Comparison of ENCODE assay signal across 10 cellular contexts in the genomic region with DNA sequence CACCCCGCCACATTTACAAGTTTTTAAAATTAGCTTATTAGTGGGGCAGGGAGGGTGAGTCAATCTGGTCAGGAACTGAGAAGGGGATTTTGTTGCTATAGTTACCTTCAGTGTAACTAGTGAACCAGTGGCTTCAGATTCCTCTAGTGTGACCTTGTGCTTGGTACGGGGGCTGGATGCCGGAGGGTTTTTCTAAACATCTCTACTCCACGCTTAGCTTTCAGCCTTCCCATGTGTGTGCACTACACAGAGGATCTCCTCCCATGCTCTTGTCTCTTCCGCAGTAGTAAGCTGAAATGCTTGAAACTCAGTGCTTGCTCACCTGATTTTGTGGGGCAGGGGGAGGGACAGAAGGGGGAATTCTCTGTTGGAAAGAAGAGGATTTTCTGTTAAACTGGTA.
DNase-seq lines count a peak whose midpoint lies in the region; ATAC-seq and TF ChIP-seq lines count a peak whose summit lies in the region.
"Had no signal": no experiment of that assay in that cellular context is flagged by ENCODE, and none has a peak within 500 bp of the region (broad histone marks: within the 10 kb centered on the region; RNA-seq: fewer than 3 reads in every experiment).

No MANE protein-coding gene starts in this region.

- peaks cover 53% of the 10 kb centered on the region for H3K4me1 Mint-ChIP-seq in activated naive CD4-positive, alpha-beta T cell treated with anti-CD3 and anti-CD28 coated beads for 36 hours (ENCODE audit: low read depth)
- peaks cover 55% of the 10 kb centered on the region for H3K4me1 Mint-ChIP-seq in activated naive CD8-positive, alpha-beta T cell (ENCODE audit: low read depth)

- H3K4me3 Mint-ChIP-seq in activated naive CD4-positive, alpha-beta T cell treated with anti-CD3 and anti-CD28 coated beads for 36 hours: no peak overlapping the region
- H3K4me3 Mint-ChIP-seq in activated naive CD8-positive, alpha-beta T cell: no peak overlapping the region

- H3K4me3 ChIP-seq in tibial nerve (no peak overlapping the region), A673 (ENCODE audit: low read depth, low read length, poor library complexity, severe bottlenecking) (no peak overlapping the region)

- POLR2A ChIA-PET in A673 (lab: Charles Lee; ENCODE audit: low non-redundant PET): no interaction called here

- no peak for TF ChIP-seq POLR2A in tibial nerve (IDR thresholded peaks at IDR 0.05)
- TF ChIP-seq POLR2A in erythroblast (IDR thresholded peaks at IDR 0.05; ENCODE audit: low read length): no peak

- WGBS in tibial nerve, 2 donors: 80 to 86% methylated on average over 5 of the region's 5 CpGs

- intact Hi-C loops in activated naive CD4-positive, alpha-beta T cell treated with anti-CD3 and anti-CD28 coated beads for 36 hours (cut with micrococcal nuclease): no loop called here
- intact Hi-C loops in A673 (cut with micrococcal nuclease; ENCODE audit: unreplicated experiment): loop anchor here (5.0 kb wide), 1 partner anchor 50 kb away; no protein-coding TSS in a partner anchor

- peaks cover 0 to 3% (median 0%) of the 10 kb centered on the region in 4 donors for H3K9me3 ChIP-seq in tibial nerve
- H3K9me3 ChIP-seq in A673 (ENCODE audit: low read depth, low read length, poor library complexity, severe bottlenecking): no peaks in the 10 kb centered on the region

- H3K4me1 ChIP-seq in tibial nerve (peaks cover 0 to 8% (median 2%) of the 10 kb centered on the region in 4 donors), A673 (ENCODE audit: insufficient read depth, low read length, poor library complexity, severe bottlenecking) (no peaks in the 10 kb centered on the region)

- no peaks in the 10 kb centered on the region for H3K27me3 ChIP-seq in tibial nerve
- no peaks in the 10 kb centered on the region for H3K27me3 ChIP-seq in A673 (replicated peaks; ENCODE audit: insufficient read depth, low read depth, low read length, poor library complexity)

- no peak for TF ChIP-seq EP300 in tibial nerve (IDR thresholded peaks at IDR 0.05)

- peaks cover 3% of the 10 kb centered on the region for H3K9me3 Mint-ChIP-seq in activated naive CD4-positive, alpha-beta T cell treated with anti-CD3 and anti-CD28 coated beads for 36 hours
- H3K9me3 Mint-ChIP-seq in activated naive CD8-positive, alpha-beta T cell (ENCODE audit: low read depth): peaks cover 10% of the 10 kb centered on the region

- CTCF ChIA-PET in activated naive CD4-positive, alpha-beta T cell treated with anti-CD3 and anti-CD28 coated beads for 36 hours (lab: Charles Lee): interaction anchor here (0.5 to 1.3 kb wide), 4 partner anchors 14 to 192 kb away, joined by 3 to 5 read pairs (median 4); no protein-coding TSS in a partner anchor
- CTCF ChIA-PET in A673 (lab: Charles Lee): no interaction called here

- H3K36me3 ChIP-seq in tibial nerve (no peaks in the 10 kb centered on the region), A673 (ENCODE audit: insufficient read depth, low read length, poor library complexity, severe bottlenecking) (no peaks in the 10 kb centered on the region)

- no peaks in the 10 kb centered on the region for H3K27me3 Mint-ChIP-seq in activated naive CD4-positive, alpha-beta T cell treated with anti-CD3 and anti-CD28 coated beads for 36 hours (ENCODE audit: low read depth)
- no peaks in the 10 kb centered on the region for H3K27me3 Mint-ChIP-seq in activated naive CD8-positive, alpha-beta T cell

- TF ChIP-seq CTCF in tibial nerve (IDR thresholded peaks at IDR 0.05) (no peak), A673 (conservative IDR thresholded peaks at IDR 0.05; ENCODE audit: low read depth, low read length) (no peak)

- no peaks in the 10 kb centered on the region for H3K36me3 Mint-ChIP-seq in activated naive CD4-positive, alpha-beta T cell treated with anti-CD3 and anti-CD28 coated beads for 36 hours (ENCODE audit: low read depth)
- H3K36me3 Mint-ChIP-seq in activated naive CD8-positive, alpha-beta T cell: peaks cover 13% of the 10 kb centered on the region

- no TSS peak for BruUV-seq in A673 (replicated peaks; lab: Mats Ljungman, UMichigan)

- H3K27ac ChIP-seq in tibial nerve: no peak overlapping the region
- H3K27ac ChIP-seq in A673 (ENCODE audit: low read depth, low read length, poor library complexity, severe bottlenecking): no peak overlapping the region
- H3K27ac ChIP-seq: RWPE1 had no signal

- H3K27ac Mint-ChIP-seq in activated naive CD4-positive, alpha-beta T cell treated with anti-CD3 and anti-CD28 coated beads for 36 hours: no peak overlapping the region
- H3K27ac Mint-ChIP-seq in activated naive CD8-positive, alpha-beta T cell: peak overlapping the region; percentile 16

- DNase-seq in activated naive CD4-positive, alpha-beta T cell treated with anti-CD3 and anti-CD28 coated beads for 36 hours: peak; percentile 18
- no peak for DNase-seq in activated naive CD4-positive, alpha-beta T cell treated with anti-CD3 and anti-CD28 coated beads, Interleukin-2, amount 50 U/mL, for 16 hours
- DNase-seq in stimulated activated naive CD8-positive, alpha-beta T cell treated with anti-CD3 and anti-CD28 coated beads, Interleukin-15, Interleukin-2, amounts not matched to agents 100 U/mL and 50 U/mL, for 24 hours: peak; percentile 30
- DNase-seq in tibial nerve (ENCODE audit: low spot score in 2 of 2) (no peak), A673 (ENCODE audit: low spot score) (no peak), erythroblast (lab: John Stamatoyannopoulos, UW) (no peak)
- DNase-seq: DMS53 had no signal

- ATAC-seq in HG02938 (IDR thresholded peaks at IDR 0.05; ENCODE audit: unreplicated experiment): peak; percentile 99
- ATAC-seq in stimulated activated naive CD8-positive, alpha-beta T cell treated with anti-CD3 and anti-CD28 coated beads, Interleukin-15, Interleukin-2, amounts not matched to agents 100 U/mL and 50 U/mL, for 24 hours: peak; percentile 65

Comparison
In these comparisons a context has a peak if more than half of its experiments do, and no peak if none do; other contexts are left out.
1. DNase-seq: peak in activated naive CD4-positive, alpha-beta T cell treated with anti-CD3 and anti-CD28 coated beads for 36 hours (single experiment) and stimulated activated naive CD8-positive, alpha-beta T cell treated with anti-CD3 and anti-CD28 coated beads, Interleukin-15, Interleukin-2, amounts not matched to agents 100 U/mL and 50 U/mL, for 24 hours (single experiment); none in activated naive CD4-positive, alpha-beta T cell treated with anti-CD3 and anti-CD28 coated beads, Interleukin-2, amount 50 U/mL, for 16 hours (single experiment), tibial nerve (0 of 2), A673 (single experiment) and erythroblast (0 of 2).